In the genomic region with DNA sequence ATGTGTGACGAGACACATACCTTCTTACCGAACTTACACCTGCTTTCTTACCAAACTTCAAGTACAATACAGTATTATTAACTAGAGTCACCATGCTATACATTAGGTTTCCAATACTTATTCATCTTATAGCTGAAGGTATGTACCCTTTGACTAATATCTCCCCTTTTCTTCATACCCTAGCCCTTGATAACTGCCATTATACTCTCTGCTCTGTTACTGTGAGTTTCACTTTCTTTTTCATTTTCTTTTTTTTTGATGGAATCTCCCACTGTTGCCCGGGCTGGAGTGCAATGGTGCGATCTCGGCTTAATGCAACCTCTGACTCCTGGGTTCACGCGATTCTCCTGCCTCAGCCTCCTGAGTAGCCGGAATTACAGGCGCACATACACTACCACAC, we compare ENCODE assay signal across 26 cellular contexts. TPM values are rescaled to one million over a fixed set of nuclear protein-coding genes. Genes with fewer than 3 reads are reported as not detected.
"Had no signal": no experiment of that assay in that cellular context is flagged by ENCODE, and none has a peak within 500 bp of the region (broad histone marks: within the 10 kb centered on the region; RNA-seq: fewer than 3 reads in every experiment).

No MANE protein-coding gene starts in this region.

- DNase-seq: activated CD8-positive, alpha-beta memory T cell treated with anti-CD3 and anti-CD28 coated beads, Interleukin-2, amount 50 U/mL, for 48 hours; activated effector memory CD4-positive, alpha-beta T cell treated with anti-CD3 and anti-CD28 coated beads, Interleukin-2, amount 50 U/mL, for 16 hours; activated naive CD4-positive, alpha-beta T cell treated with anti-CD3 and anti-CD28 coated beads, Interleukin-2, amount 10 ng/mL, durations not matched to agents 7 days and 5 days; activated T-cell treated with anti-CD3 and anti-CD28 coated beads, Interleukin-2, amount 50 U/mL, for 4 hours; aorta; brain microvascular endothelial cell; caudate nucleus; dermis blood vessel endothelial cell; effector memory CD4-positive, alpha-beta T cell; head of caudate nucleus; left cardiac atrium; right cardiac atrium; stimulated activated CD4-positive, alpha-beta T cell treated with anti-CD3 and anti-CD28 coated beads, Interleukin-12 subunit alpha, Interleukin-12 subunit beta, amount 100 ng/mL, for 4 hours; stomach had no signal

- H3K27me3 Mint-ChIP-seq: activated naive CD4-positive, alpha-beta T cell treated with anti-CD3 and anti-CD28 coated beads, Interleukin-2, amount 10 ng/mL, durations not matched to agents 7 days and 5 days had no signal

- ATAC-seq: activated T-cell treated with anti-CD3 and anti-CD28 coated beads, Interleukin-2, amount 50 U/mL, for 4 hours; esophagus mucosa; gastroesophageal sphincter; left cardiac atrium; natural killer cell treated with Interleukin-12 subunit alpha and Interleukin-12 subunit beta and Interleukin-15 and Interleukin-18, amount 100 ng/mL, for 72 hours; right cardiac atrium had no signal

- H3K9me3 Mint-ChIP-seq: activated naive CD4-positive, alpha-beta T cell treated with anti-CD3 and anti-CD28 coated beads, Interleukin-2, amount 10 ng/mL, durations not matched to agents 7 days and 5 days; activated T-cell treated with anti-CD3 and anti-CD28 coated beads, Interleukin-2, amount 50 U/mL, for 4 hours; memory B cell; natural killer cell treated with Interleukin-12 subunit alpha and Interleukin-12 subunit beta and Interleukin-15 and Interleukin-18, amount 100 ng/mL, for 72 hours had no signal

- H3K4me3 Mint-ChIP-seq: activated naive CD4-positive, alpha-beta T cell treated with anti-CD3 and anti-CD28 coated beads, Interleukin-2, amount 10 ng/mL, durations not matched to agents 7 days and 5 days; activated T-cell treated with anti-CD3 and anti-CD28 coated beads, Interleukin-2, amount 50 U/mL, for 4 hours; memory B cell; natural killer cell treated with Interleukin-12 subunit alpha and Interleukin-12 subunit beta and Interleukin-15 and Interleukin-18, amount 100 ng/mL, for 72 hours had no signal

- H3K27ac Mint-ChIP-seq: activated naive CD4-positive, alpha-beta T cell treated with anti-CD3 and anti-CD28 coated beads, Interleukin-2, amount 10 ng/mL, durations not matched to agents 7 days and 5 days; memory B cell; natural killer cell treated with Interleukin-12 subunit alpha and Interleukin-12 subunit beta and Interleukin-15 and Interleukin-18, amount 100 ng/mL, for 72 hours had no signal

- H3K36me3 Mint-ChIP-seq: activated naive CD4-positive, alpha-beta T cell treated with anti-CD3 and anti-CD28 coated beads, Interleukin-2, amount 10 ng/mL, durations not matched to agents 7 days and 5 days; natural killer cell treated with Interleukin-12 subunit alpha and Interleukin-12 subunit beta and Interleukin-15 and Interleukin-18, amount 100 ng/mL, for 72 hours had no signal

- FAIRE-seq: endothelial cell of umbilical vein, islet of Langerhans had no signal

- H3K4me3 ChIP-seq: gastroesophageal sphincter, prostate gland, stomach, suprapubic skin, tibial nerve had no signal

RNA-seq across cellular contexts. Expression of a gene that starts 3.4 kb away (rescaled TPM):
- total RNA-seq: activated T-cell treated with anti-CD3 and anti-CD28 coated beads, Interleukin-2, amount 50 U/mL, for 4 hours; aorta; dermis blood vessel endothelial cell; endothelial cell of umbilical vein; esophagus mucosa; gastroesophageal sphincter; lower leg skin; natural killer cell treated with Interleukin-12 subunit alpha and Interleukin-12 subunit beta and Interleukin-15 and Interleukin-18, amount 100 ng/mL, for 72 hours; osteocyte; stomach; suprapubic skin; tibial nerve; urinary bladder had no signal

RNA-seq across cellular contexts. Expression of a gene that starts 58.9 kb away (rescaled TPM):
- total RNA-seq: dermis blood vessel endothelial cell, endothelial cell of umbilical vein, osteocyte had no signal
